In the genomic region with DNA sequence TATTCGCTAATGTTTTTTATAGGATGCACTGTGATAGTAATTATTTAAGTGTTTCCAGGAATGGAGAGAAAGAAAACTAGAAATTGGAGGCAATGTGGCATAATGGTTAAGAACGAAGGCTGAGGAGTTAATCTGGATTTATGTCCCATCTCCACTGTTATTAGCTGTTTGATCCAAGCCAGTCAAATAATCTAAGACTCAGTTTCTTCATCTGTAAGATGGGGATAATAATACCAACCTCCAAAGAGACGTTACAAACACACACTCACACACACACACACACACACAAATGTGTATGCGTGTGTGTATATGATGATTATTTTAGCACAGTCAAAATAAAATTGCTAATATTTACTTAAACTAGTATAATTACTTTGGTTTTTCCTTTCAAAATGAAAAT, we compare ENCODE assay signal across 3 cellular contexts.
A peak's percentile ranks its signal among the peaks of the same experiment; 100 is the strongest.
TF ChIP-seq lines count a peak whose summit lies in the region.

No MANE protein-coding gene starts in this region.

TF ChIP-seq in HepG2, 621 proteins besides CTCF, POLR2A, EP300 and RAD21:
- TF ChIP-seq, protein P1, sequence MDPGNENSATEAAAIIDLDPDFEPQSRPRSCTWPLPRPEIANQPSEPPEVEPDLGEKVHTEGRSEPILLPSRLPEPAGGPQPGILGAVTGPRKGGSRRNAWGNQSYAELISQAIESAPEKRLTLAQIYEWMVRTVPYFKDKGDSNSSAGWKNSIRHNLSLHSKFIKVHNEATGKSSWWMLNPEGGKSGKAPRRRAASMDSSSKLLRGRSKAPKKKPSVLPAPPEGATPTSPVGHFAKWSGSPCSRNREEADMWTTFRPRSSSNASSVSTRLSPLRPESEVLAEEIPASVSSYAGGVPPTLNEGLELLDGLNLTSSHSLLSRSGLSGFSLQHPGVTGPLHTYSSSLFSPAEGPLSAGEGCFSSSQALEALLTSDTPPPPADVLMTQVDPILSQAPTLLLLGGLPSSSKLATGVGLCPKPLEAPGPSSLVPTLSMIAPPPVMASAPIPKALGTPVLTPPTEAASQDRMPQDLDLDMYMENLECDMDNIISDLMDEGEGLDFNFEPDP (CRISPR knock-in tag; conservative IDR thresholded peaks at IDR 0.05), result no peak
- TF ChIP-seq ZNF629 (CRISPR knock-in tag; conservative IDR thresholded peaks at IDR 0.05) (peak; percentile 34; the same call in 1 of the 2 replicates), POLR2G (IDR thresholded peaks at IDR 0.05; ENCODE audit: low read depth, low read length) (no peak), HOXA7 (CRISPR knock-in tag; IDR thresholded peaks at IDR 0.05) (no peak), AHR (CRISPR knock-in tag; IDR thresholded peaks at IDR 0.05) (no peak)
TF ChIP-seq in HepG2: peak in this region for 1.

TF ChIP-seq in K562, 482 proteins besides CTCF, POLR2A, EP300 and RAD21:
- TF ChIP-seq ZNF347 (CRISPR knock-in tag; IDR thresholded peaks at IDR 0.05; ENCODE audit: low read depth) (no peak), ZKSCAN3 (CRISPR knock-in tag; IDR thresholded peaks at IDR 0.05) (no peak), MAFF (IDR thresholded peaks at IDR 0.05; ENCODE audit: low read length) (no peak), THRAP3 (IDR thresholded peaks at IDR 0.05; ENCODE audit: borderline replicate concordance) (no peak), ADNP (tag; IDR thresholded peaks at IDR 0.05) (peak; percentile 59; the same call in 1 of the 2 replicates), BCOR (IDR thresholded peaks at IDR 0.05) (peak; percentile 65; the same call in 1 of the 2 replicates), ZNF274 (IDR thresholded peaks at IDR 0.05; ENCODE audit: borderline replicate concordance, low read depth, low read length) (no peak), KDM1A (IDR thresholded peaks at IDR 0.05) (peak in 1 of 2 experiments; percentile 42; a peak in 1 of 4 replicates), RBM25 (IDR thresholded peaks at IDR 0.05; ENCODE audit: low read depth, low read length, severe bottlenecking) (peak; percentile 87), ZNF766 (CRISPR knock-in tag; conservative IDR thresholded peaks at IDR 0.05) (no peak), HNRNPLL (IDR thresholded peaks at IDR 0.05; ENCODE audit: low read depth, low read length, poor library complexity, severe bottlenecking) (no peak), SPI1 (IDR thresholded peaks at IDR 0.05; ENCODE audit: borderline replicate concordance, low read depth, low read length) (no peak), MTF1 (CRISPR knock-in tag; IDR thresholded peaks at IDR 0.05; ENCODE audit: borderline replicate concordance) (no peak), ATF1 (CRISPR knock-in tag; IDR thresholded peaks at IDR 0.05) (no peak), ATF1 (tag; IDR thresholded peaks at IDR 0.05) (no peak)
- TF ChIP-seq, protein P2, sequence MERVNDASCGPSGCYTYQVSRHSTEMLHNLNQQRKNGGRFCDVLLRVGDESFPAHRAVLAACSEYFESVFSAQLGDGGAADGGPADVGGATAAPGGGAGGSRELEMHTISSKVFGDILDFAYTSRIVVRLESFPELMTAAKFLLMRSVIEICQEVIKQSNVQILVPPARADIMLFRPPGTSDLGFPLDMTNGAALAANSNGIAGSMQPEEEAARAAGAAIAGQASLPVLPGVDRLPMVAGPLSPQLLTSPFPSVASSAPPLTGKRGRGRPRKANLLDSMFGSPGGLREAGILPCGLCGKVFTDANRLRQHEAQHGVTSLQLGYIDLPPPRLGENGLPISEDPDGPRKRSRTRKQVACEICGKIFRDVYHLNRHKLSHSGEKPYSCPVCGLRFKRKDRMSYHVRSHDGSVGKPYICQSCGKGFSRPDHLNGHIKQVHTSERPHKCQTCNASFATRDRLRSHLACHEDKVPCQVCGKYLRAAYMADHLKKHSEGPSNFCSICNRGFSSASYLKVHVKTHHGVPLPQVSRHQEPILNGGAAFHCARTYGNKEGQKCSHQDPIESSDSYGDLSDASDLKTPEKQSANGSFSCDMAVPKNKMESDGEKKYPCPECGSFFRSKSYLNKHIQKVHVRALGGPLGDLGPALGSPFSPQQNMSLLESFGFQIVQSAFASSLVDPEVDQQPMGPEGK (CRISPR knock-in tag; IDR thresholded peaks at IDR 0.05; ENCODE audit: borderline replicate concordance), result no peak
- TF ChIP-seq, protein P3, sequence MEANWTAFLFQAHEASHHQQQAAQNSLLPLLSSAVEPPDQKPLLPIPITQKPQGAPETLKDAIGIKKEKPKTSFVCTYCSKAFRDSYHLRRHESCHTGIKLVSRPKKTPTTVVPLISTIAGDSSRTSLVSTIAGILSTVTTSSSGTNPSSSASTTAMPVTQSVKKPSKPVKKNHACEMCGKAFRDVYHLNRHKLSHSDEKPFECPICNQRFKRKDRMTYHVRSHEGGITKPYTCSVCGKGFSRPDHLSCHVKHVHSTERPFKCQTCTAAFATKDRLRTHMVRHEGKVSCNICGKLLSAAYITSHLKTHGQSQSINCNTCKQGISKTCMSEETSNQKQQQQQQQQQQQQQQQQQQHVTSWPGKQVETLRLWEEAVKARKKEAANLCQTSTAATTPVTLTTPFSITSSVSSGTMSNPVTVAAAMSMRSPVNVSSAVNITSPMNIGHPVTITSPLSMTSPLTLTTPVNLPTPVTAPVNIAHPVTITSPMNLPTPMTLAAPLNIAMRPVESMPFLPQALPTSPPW (CRISPR knock-in tag; IDR thresholded peaks at IDR 0.05), result no peak
- TF ChIP-seq, protein P4, sequence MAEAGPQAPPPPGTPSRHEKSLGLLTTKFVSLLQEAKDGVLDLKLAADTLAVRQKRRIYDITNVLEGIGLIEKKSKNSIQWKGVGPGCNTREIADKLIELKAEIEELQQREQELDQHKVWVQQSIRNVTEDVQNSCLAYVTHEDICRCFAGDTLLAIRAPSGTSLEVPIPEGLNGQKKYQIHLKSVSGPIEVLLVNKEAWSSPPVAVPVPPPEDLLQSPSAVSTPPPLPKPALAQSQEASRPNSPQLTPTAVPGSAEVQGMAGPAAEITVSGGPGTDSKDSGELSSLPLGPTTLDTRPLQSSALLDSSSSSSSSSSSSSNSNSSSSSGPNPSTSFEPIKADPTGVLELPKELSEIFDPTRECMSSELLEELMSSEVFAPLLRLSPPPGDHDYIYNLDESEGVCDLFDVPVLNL (CRISPR knock-in tag; IDR thresholded peaks at IDR 0.05; ENCODE audit: low read depth), result no peak
- TF ChIP-seq, protein P5, sequence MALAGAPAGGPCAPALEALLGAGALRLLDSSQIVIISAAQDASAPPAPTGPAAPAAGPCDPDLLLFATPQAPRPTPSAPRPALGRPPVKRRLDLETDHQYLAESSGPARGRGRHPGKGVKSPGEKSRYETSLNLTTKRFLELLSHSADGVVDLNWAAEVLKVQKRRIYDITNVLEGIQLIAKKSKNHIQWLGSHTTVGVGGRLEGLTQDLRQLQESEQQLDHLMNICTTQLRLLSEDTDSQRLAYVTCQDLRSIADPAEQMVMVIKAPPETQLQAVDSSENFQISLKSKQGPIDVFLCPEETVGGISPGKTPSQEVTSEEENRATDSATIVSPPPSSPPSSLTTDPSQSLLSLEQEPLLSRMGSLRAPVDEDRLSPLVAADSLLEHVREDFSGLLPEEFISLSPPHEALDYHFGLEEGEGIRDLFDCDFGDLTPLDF (CRISPR knock-in tag; IDR thresholded peaks at IDR 0.05), result no peak

TF ChIP-seq in neural cell, 6 proteins besides CTCF, POLR2A, EP300 and RAD21:
- TF ChIP-seq SMC3 (conservative IDR thresholded peaks at IDR 0.05; ENCODE audit: poor library complexity) (no peak), POLR2AphosphoS5 (IDR thresholded peaks at IDR 0.05) (no peak), TAF1 (IDR thresholded peaks at IDR 0.05; ENCODE audit: low read depth) (no peak), MXI1 (conservative IDR thresholded peaks at IDR 0.05; ENCODE audit: poor library complexity, severe bottlenecking) (no peak), EZH2 (IDR thresholded peaks at IDR 0.05; ENCODE audit: borderline replicate concordance, insufficient read depth, low read length, poor library complexity, severe bottlenecking) (no peak)
- TF ChIP-seq, protein P6, sequence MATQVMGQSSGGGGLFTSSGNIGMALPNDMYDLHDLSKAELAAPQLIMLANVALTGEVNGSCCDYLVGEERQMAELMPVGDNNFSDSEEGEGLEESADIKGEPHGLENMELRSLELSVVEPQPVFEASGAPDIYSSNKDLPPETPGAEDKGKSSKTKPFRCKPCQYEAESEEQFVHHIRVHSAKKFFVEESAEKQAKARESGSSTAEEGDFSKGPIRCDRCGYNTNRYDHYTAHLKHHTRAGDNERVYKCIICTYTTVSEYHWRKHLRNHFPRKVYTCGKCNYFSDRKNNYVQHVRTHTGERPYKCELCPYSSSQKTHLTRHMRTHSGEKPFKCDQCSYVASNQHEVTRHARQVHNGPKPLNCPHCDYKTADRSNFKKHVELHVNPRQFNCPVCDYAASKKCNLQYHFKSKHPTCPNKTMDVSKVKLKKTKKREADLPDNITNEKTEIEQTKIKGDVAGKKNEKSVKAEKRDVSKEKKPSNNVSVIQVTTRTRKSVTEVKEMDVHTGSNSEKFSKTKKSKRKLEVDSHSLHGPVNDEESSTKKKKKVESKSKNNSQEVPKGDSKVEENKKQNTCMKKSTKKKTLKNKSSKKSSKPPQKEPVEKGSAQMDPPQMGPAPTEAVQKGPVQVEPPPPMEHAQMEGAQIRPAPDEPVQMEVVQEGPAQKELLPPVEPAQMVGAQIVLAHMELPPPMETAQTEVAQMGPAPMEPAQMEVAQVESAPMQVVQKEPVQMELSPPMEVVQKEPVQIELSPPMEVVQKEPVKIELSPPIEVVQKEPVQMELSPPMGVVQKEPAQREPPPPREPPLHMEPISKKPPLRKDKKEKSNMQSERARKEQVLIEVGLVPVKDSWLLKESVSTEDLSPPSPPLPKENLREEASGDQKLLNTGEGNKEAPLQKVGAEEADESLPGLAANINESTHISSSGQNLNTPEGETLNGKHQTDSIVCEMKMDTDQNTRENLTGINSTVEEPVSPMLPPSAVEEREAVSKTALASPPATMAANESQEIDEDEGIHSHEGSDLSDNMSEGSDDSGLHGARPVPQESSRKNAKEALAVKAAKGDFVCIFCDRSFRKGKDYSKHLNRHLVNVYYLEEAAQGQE (IDR thresholded peaks at IDR 0.05; ENCODE audit: borderline replicate concordance), result no peak
